Comparison of ENCODE assay signal across 33 cellular contexts in the genomic region with DNA sequence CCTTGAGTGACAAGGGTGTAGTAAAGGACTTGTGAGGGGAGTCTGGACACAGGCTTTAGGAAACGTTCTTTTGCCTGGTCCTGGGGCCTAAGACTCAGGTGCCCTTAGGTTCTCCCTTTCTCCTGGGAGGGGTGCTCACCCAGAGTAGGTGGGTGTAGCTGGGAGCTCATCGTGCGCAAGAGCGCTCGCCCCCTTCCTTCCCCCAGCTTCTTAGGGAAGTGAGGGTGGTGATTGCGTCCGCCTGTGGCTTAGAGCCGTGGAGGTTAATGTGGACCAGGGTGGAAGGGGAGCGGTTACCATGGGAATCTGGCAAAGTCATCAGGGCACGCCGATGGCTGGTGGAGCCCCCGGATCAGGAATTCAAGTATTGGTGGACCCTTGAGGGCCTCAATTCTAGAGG. TPM values are rescaled to one million over a fixed set of nuclear protein-coding genes. Genes with fewer than 3 reads are reported as not detected.
"Had no signal": no experiment of that assay in that cellular context is flagged by ENCODE, and none has a peak within 500 bp of the region (broad histone marks: within the 10 kb centered on the region; RNA-seq: fewer than 3 reads in every experiment).

No MANE protein-coding gene starts in this region.

- H3K27ac Mint-ChIP-seq: naive thymus-derived CD8-positive, alpha-beta T cell; stimulated activated naive CD8-positive, alpha-beta T cell treated with anti-CD3 and anti-CD28 coated beads, Interleukin-15, amount 100 ng/mL, for 72 hours had no signal

- H3K9me3 ChIP-seq: colonic mucosa, esophagus muscularis mucosa, gastroesophageal sphincter, heart right ventricle, left lung, prostate gland, right atrium auricular region, suprapubic skin, transverse colon, vagina had no signal

- H3K36me3 ChIP-seq: colonic mucosa, prostate gland, suprapubic skin, transverse colon had no signal

- H3K4me3 ChIP-seq: colonic mucosa, esophagus muscularis mucosa, gastroesophageal sphincter, heart right ventricle, left lung, prostate gland, right atrium auricular region, smooth muscle cell, suprapubic skin, transverse colon, vagina had no signal

- ATAC-seq: foreskin keratinocyte; gastroesophageal sphincter; heart right ventricle; left cardiac atrium; left lung; naive thymus-derived CD8-positive, alpha-beta T cell; sciatic nerve; stimulated activated naive CD8-positive, alpha-beta T cell treated with anti-CD3 and anti-CD28 coated beads, Interleukin-15, amount 100 ng/mL, for 72 hours had no signal

- H3K27ac ChIP-seq: colonic mucosa, esophagus muscularis mucosa, foreskin keratinocyte, gastroesophageal sphincter, heart right ventricle, left lung, parathyroid adenoma, prostate gland, right atrium auricular region, suprapubic skin, transverse colon, vagina had no signal

- H3K4me1 ChIP-seq: colonic mucosa, foreskin keratinocyte, parathyroid adenoma had no signal

- H3K27me3 ChIP-seq: colonic mucosa, right atrium auricular region, vagina had no signal

- DNase-seq: colonic mucosa; dermis blood vessel endothelial cell; effector memory CD4-positive, alpha-beta T cell; foreskin keratinocyte; heart right ventricle; hippocampal formation; left cardiac atrium; left lung; mammary epithelial cell; mesendoderm; naive thymus-derived CD8-positive, alpha-beta T cell; stimulated activated CD4-positive, alpha-beta T cell treated with anti-CD3 and anti-CD28 coated beads, Interleukin-12 subunit alpha, Interleukin-12 subunit beta, amount 100 ng/mL, for 4 hours; stimulated activated CD4-positive, alpha-beta T cell treated with anti-CD3 and anti-CD28 coated beads, Interleukin-1b, Interleukin-23, amount 100 ng/mL, for 48 hours; stimulated activated CD4-positive, alpha-beta T cell treated with anti-CD3 and anti-CD28 coated beads, Interleukin-4, amount 100 ng/mL, for 1 hour; stimulated activated CD8-positive, alpha-beta memory T cell treated with anti-CD3 and anti-CD28 coated beads, Interleukin-4, amount 100 ng/mL, for 48 hours; stimulated activated naive CD4-positive, alpha-beta T cell; stimulated activated naive CD8-positive, alpha-beta T cell treated with anti-CD3 and anti-CD28 coated beads, Interleukin-15, amount 100 ng/mL, for 72 hours; transverse colon had no signal

- H3K4me3 Mint-ChIP-seq: stimulated activated naive CD8-positive, alpha-beta T cell treated with anti-CD3 and anti-CD28 coated beads, Interleukin-15, amount 100 ng/mL, for 72 hours had no signal

RNA-seq across cellular contexts. Expression of a gene that starts 26.0 kb away (rescaled TPM):
- total RNA-seq: colonic mucosa; dermis blood vessel endothelial cell; endothelial cell of umbilical vein; epithelial cell of proximal tubule; esophagus muscularis mucosa; foreskin keratinocyte; gastroesophageal sphincter; heart right ventricle; kidney epithelial cell; left cardiac atrium; mammary epithelial cell; myocyte; naive thymus-derived CD8-positive, alpha-beta T cell; osteoblast; right atrium auricular region; sciatic nerve; smooth muscle cell; suprapubic skin; transverse colon; ureter; vagina had no signal

RNA-seq across cellular contexts. Expression of a gene that starts 46.2 kb away (rescaled TPM):
- total RNA-seq: dermis blood vessel endothelial cell; epithelial cell of proximal tubule; left lung; mammary epithelial cell; myocyte; naive thymus-derived CD8-positive, alpha-beta T cell; osteoblast; sciatic nerve; smooth muscle cell; ureter had no signal
